ENCODE assay signal across 9 cellular contexts in the genomic region with DNA sequence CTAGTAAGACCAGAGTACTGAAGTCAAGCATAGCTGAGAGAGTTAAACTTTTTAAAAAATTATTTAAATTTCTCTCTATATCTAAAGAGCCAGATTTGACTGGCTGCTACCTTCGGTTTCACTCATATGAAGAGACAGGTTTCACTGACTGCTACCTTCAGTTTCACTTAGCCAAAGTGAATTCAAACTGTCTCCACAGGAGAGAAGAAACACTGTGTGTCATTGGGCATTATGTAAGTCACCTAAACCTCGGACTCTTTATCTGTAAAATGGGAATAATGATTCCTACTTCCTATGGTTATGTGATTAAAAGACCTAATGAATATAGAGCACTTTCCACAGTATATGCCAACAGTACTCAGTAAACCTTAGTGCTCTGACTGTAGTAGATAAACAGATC. TPM values are rescaled to one million over a fixed set of nuclear protein-coding genes. Genes with fewer than 3 reads are reported as not detected.
DNase-seq lines count a peak whose midpoint lies in the region; ATAC-seq and TF ChIP-seq lines count a peak whose summit lies in the region.
"Had no signal": no experiment of that assay in that cellular context is flagged by ENCODE, and none has a peak within 500 bp of the region (broad histone marks: within the 10 kb centered on the region; RNA-seq: fewer than 3 reads in every experiment).

No MANE protein-coding gene starts in this region.

- H3K9me3 Mint-ChIP-seq in T-cell: no peaks in the 10 kb centered on the region

- peak; percentile 42 for DNase-seq in GM12864 (ENCODE audit: low read depth)
- no peak for DNase-seq in NCI-H1694 (lab: John Stamatoyannopoulos, UW)
- no peak for DNase-seq in T-cell
- no peak for DNase-seq in dermis blood vessel endothelial cell
- no peak for DNase-seq in NCI-H526 (lab: John Stamatoyannopoulos, UW)
- DNase-seq: COR-L47 had no signal

- POLR2A ChIA-PET in T-cell (lab: Charles Lee): interaction anchor here in 1 of 2 donors (0.6 kb wide), 1 partner anchor 57 kb away, joined by 3 read pairs; no protein-coding TSS in a partner anchor

- CTCF ChIA-PET in T-cell (lab: Charles Lee): interaction anchor here in 1 of 2 donors (0.5 kb wide), 1 partner anchor 7 kb away, joined by 6 read pairs; no protein-coding TSS in a partner anchor

- H3K27me3 ChIP-seq in duodenal mucosa (ENCODE audit: control insufficient read depth in 1 of 2, insufficient read depth in 2 of 2, low read length in 2 of 2): peaks cover 0 to 6% of the 10 kb centered on the region in 2 donors

- H3K27me3 Mint-ChIP-seq in T-cell: peaks cover 14% of the 10 kb centered on the region in 2 donors

- no peaks in the 10 kb centered on the region for H3K4me1 Mint-ChIP-seq in T-cell

- ATAC-seq in GM19467 (IDR thresholded peaks at IDR 0.05; ENCODE audit: unreplicated experiment) (peak; percentile 96), HG03103 (IDR thresholded peaks at IDR 0.05; ENCODE audit: low read depth, unreplicated experiment) (peak; percentile 90), T-cell (replicated peaks in 1 of 4) (no peak)

- H3K27ac ChIP-seq in duodenal mucosa (ENCODE audit: low read depth, low read length): peak overlapping the region; percentile 53

- peak overlapping the region in 1 of 2 donors; percentile 37 for H3K9ac ChIP-seq in duodenal mucosa (ENCODE audit: low read depth in 1 of 2, low read length in 2 of 2)

- no peak overlapping the region for H3K4me3 ChIP-seq in GM12864 (ENCODE audit: low read depth, low read length)
- H3K4me3 ChIP-seq in duodenal mucosa (ENCODE audit: low read depth in 1 of 2, low read length in 2 of 2): peak overlapping the region; percentile 44 to 50

- peaks cover 4 to 10% of the 10 kb centered on the region in 2 donors for H3K4me1 ChIP-seq in duodenal mucosa (ENCODE audit: control insufficient read depth in 1 of 2, insufficient read depth in 2 of 2, low read length in 2 of 2)

- no peak for TF ChIP-seq CTCF in GM12864 (IDR thresholded peaks at IDR 0.05; ENCODE audit: low read depth, low read length, missing control alignments)

- H3K9me3 ChIP-seq in duodenal mucosa (ENCODE audit: control insufficient read depth in 1 of 2, low read length in 2 of 2): no peaks in the 10 kb centered on the region

- no peaks in the 10 kb centered on the region for H3K36me3 ChIP-seq in duodenal mucosa (ENCODE audit: control insufficient read depth in 1 of 2, insufficient read depth in 2 of 2, low read length in 2 of 2)

- no peak overlapping the region for H3K27ac Mint-ChIP-seq in T-cell

- no peak overlapping the region for H3K4me3 Mint-ChIP-seq in T-cell

- no peaks in the 10 kb centered on the region for H3K36me3 Mint-ChIP-seq in T-cell

RNA-seq across cellular contexts. Expression of a gene that starts 41.6 kb away (rescaled TPM):
- total RNA-seq in T-cell: under 1 TPM in 3 of 5 donors, not detected in 2; 0.44 to 0.59 (median 0.53) TPM
- 66.4 and 113 TPM in 2 replicates for total RNA-seq in dermis blood vessel endothelial cell

Comparison
In these comparisons a context has a peak if more than half of its experiments do, and no peak if none do; other contexts are left out.
1. ATAC-seq: peak in GM19467 (single experiment) and HG03103 (single experiment); none in T-cell (0 of 4).
2. RNA of a gene that starts 41.6 kb away (total RNA-seq): 66.4 to 113 TPM in dermis blood vessel endothelial cell; 0.44 to 0.59 TPM in T-cell; every median in the first group is over 10 times any median in the second.